ENCODE assay signal across 10 cellular contexts in the genomic region with DNA sequence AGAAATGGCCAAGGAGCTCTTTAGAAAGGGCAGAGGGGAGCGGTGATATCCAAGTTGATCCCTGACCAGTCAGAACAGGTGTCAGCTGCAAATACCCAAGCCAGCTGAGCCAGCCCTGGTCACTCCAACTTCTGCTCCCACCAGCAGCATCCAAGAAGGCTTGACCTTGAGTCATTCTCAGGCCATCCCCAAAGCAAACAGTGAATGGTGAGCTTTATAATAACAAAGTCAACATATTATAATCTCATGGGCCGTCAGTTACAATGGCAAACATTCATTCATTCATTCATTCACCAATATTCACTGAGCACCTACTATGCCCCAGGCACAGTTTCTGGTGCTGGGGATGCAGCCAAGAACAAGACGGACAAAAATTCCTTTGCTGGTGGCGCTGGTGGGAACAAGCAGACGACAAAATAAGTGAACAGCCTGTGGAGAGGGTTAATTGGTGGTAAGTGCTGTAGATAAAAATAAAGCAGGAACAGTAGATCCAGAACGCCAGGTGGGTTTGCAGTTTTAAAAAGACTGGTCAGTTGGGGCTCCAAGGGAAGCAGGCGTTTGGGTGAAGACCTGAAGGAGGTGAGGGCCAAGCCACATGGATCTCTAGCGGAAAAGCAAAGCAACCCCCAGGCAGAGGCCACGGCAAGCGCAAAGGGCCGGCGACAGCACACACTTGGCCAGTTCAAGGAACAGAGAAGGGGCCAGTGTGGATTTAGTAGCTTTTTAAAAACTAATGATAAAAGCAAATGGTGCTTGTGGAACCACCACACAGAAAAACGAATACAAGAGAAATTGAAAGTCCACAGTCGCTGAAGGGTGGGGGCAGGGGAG.
A peak's percentile ranks its signal among the peaks of the same experiment; 100 is the strongest.
DNase-seq lines count a peak whose midpoint lies in the region; ATAC-seq and TF ChIP-seq lines count a peak whose summit lies in the region.
"Had no signal": no experiment of that assay in that cellular context is flagged by ENCODE, and none has a peak within 500 bp of the region (broad histone marks: within the 10 kb centered on the region; RNA-seq: fewer than 3 reads in every experiment).

No MANE protein-coding gene starts in this region.

- no peaks in the 10 kb centered on the region for H3K27me3 ChIP-seq in right atrium auricular region
- H3K27me3 ChIP-seq in rectal smooth muscle tissue (ENCODE audit: control insufficient read depth, insufficient read depth, low read length): no peaks in the 10 kb centered on the region
- H3K27me3 ChIP-seq: dorsolateral prefrontal cortex had no signal

- H3K9me3 ChIP-seq in right atrium auricular region: no peaks in the 10 kb centered on the region

- no peak overlapping the region for H3K9ac ChIP-seq in rectal smooth muscle tissue (ENCODE audit: low read length)

- TF ChIP-seq CTCF in natural killer cell (IDR thresholded peaks at IDR 0.05) (no peak), right atrium auricular region (IDR thresholded peaks at IDR 0.05) (no peak), type B pancreatic cell (conservative IDR thresholded peaks at IDR 0.05) (no peak)

- no peaks in the 10 kb centered on the region for H3K9me3 Mint-ChIP-seq in natural killer cell treated with Interleukin-12 subunit alpha and Interleukin-12 subunit beta and Interleukin-15 and Interleukin-18, amount 100 ng/mL, for 72 hours
- H3K9me3 Mint-ChIP-seq in natural killer cell (no peaks in the 10 kb centered on the region), type B pancreatic cell (no peaks in the 10 kb centered on the region)
- H3K9me3 Mint-ChIP-seq: WTC11 had no signal

- peak overlapping the region; percentile 56 to 74 for H3K27ac Mint-ChIP-seq in natural killer cell treated with Interleukin-12 subunit alpha and Interleukin-12 subunit beta and Interleukin-15 and Interleukin-18, amount 100 ng/mL, for 72 hours
- no peak overlapping the region for H3K27ac Mint-ChIP-seq in natural killer cell
- H3K27ac Mint-ChIP-seq in type B pancreatic cell: no peak overlapping the region
- H3K27ac Mint-ChIP-seq: WTC11 had no signal

- H3K36me3 Mint-ChIP-seq in natural killer cell treated with Interleukin-12 subunit alpha and Interleukin-12 subunit beta and Interleukin-15 and Interleukin-18, amount 100 ng/mL, for 72 hours: no peaks in the 10 kb centered on the region
- H3K36me3 Mint-ChIP-seq in natural killer cell (no peaks in the 10 kb centered on the region), type B pancreatic cell (no peaks in the 10 kb centered on the region)
- H3K36me3 Mint-ChIP-seq: WTC11 had no signal

- peak overlapping the region; percentile 5 to 35 for H3K4me3 ChIP-seq in right atrium auricular region
- H3K4me3 ChIP-seq in rectal smooth muscle tissue (ENCODE audit: low read length): no peak overlapping the region
- H3K4me3 ChIP-seq: dorsolateral prefrontal cortex had no signal

- H3K4me3 Mint-ChIP-seq in natural killer cell treated with Interleukin-12 subunit alpha and Interleukin-12 subunit beta and Interleukin-15 and Interleukin-18, amount 100 ng/mL, for 72 hours: no peak overlapping the region
- no peak overlapping the region for H3K4me3 Mint-ChIP-seq in natural killer cell
- no peak overlapping the region for H3K4me3 Mint-ChIP-seq in type B pancreatic cell
- H3K4me3 Mint-ChIP-seq: WTC11 had no signal

- no peaks in the 10 kb centered on the region for H3K36me3 ChIP-seq in right atrium auricular region
- no peaks in the 10 kb centered on the region for H3K36me3 ChIP-seq in rectal smooth muscle tissue (ENCODE audit: control insufficient read depth, insufficient read depth, low read length)

- peak overlapping the region; percentile 85 to 87 for H3K27ac ChIP-seq in right atrium auricular region
- peak overlapping the region; percentile 68 for H3K27ac ChIP-seq in rectal smooth muscle tissue (ENCODE audit: low read depth, low read length)

- ATAC-seq in natural killer cell treated with Interleukin-12 subunit alpha and Interleukin-12 subunit beta and Interleukin-15 and Interleukin-18, amount 100 ng/mL, for 72 hours: no peak
- ATAC-seq in natural killer cell (no peak), GM21825 (IDR thresholded peaks at IDR 0.05; ENCODE audit: unreplicated experiment) (no peak), SK-N-SH treated with all-trans-retinoic acid at 6 μM for 48 hours (no peak)
- ATAC-seq: WTC11 had no signal

- peaks cover 0 to 30% of the 10 kb centered on the region in 2 donors for H3K4me1 ChIP-seq in right atrium auricular region
- peaks cover 11% of the 10 kb centered on the region for H3K4me1 ChIP-seq in rectal smooth muscle tissue (ENCODE audit: control insufficient read depth, insufficient read depth, low read length)

- no peak for DNase-seq in natural killer cell treated with Interleukin-12 subunit alpha and Interleukin-12 subunit beta and Interleukin-15 and Interleukin-18, amount 100 ng/mL, for 72 hours (ENCODE audit: low spot score)
- no peak for DNase-seq in natural killer cell
- DNase-seq in right atrium auricular region (ENCODE audit: low spot score): no peak
- DNase-seq in NCI-H2171 (lab: John Stamatoyannopoulos, UW): no peak
- DNase-seq in type B pancreatic cell (ENCODE audit: extremely low spot score, unreplicated experiment): no peak

- peaks cover 62 to 64% of the 10 kb centered on the region in 2 donors for H3K4me1 Mint-ChIP-seq in natural killer cell treated with Interleukin-12 subunit alpha and Interleukin-12 subunit beta and Interleukin-15 and Interleukin-18, amount 100 ng/mL, for 72 hours (ENCODE audit: low read depth in 2 of 2)
- H3K4me1 Mint-ChIP-seq in natural killer cell: peaks cover 41 to 64% of the 10 kb centered on the region in 2 donors
- H3K4me1 Mint-ChIP-seq in type B pancreatic cell (ENCODE audit: unreplicated experiment): peaks cover 51% of the 10 kb centered on the region

- H3K27me3 Mint-ChIP-seq in natural killer cell treated with Interleukin-12 subunit alpha and Interleukin-12 subunit beta and Interleukin-15 and Interleukin-18, amount 100 ng/mL, for 72 hours: peaks cover 15 to 16% of the 10 kb centered on the region in 2 donors
- peaks cover 31 to 36% of the 10 kb centered on the region in 2 donors for H3K27me3 Mint-ChIP-seq in natural killer cell (ENCODE audit: low read depth in 2 of 2)
- H3K27me3 Mint-ChIP-seq in type B pancreatic cell: no peaks in the 10 kb centered on the region

- intact Hi-C loops in natural killer cell (cut with micrococcal nuclease): no loop called here

TF ChIP-seq in SK-N-SH treated with all-trans-retinoic acid at 6 μM for 48 hours, 23 proteins besides CTCF, POLR2A, EP300 and RAD21:
- TF ChIP-seq ARNTL (CRISPR knock-in tag; IDR thresholded peaks at IDR 0.05; ENCODE audit: borderline replicate concordance, low read depth) (no peak), OSR1 (CRISPR knock-in tag; IDR thresholded peaks at IDR 0.05) (no peak), ZNF70 (CRISPR knock-in tag; IDR thresholded peaks at IDR 0.05) (no peak), ZNF8 (CRISPR knock-in tag; IDR thresholded peaks at IDR 0.05) (no peak)
- TF ChIP-seq, protein P1, sequence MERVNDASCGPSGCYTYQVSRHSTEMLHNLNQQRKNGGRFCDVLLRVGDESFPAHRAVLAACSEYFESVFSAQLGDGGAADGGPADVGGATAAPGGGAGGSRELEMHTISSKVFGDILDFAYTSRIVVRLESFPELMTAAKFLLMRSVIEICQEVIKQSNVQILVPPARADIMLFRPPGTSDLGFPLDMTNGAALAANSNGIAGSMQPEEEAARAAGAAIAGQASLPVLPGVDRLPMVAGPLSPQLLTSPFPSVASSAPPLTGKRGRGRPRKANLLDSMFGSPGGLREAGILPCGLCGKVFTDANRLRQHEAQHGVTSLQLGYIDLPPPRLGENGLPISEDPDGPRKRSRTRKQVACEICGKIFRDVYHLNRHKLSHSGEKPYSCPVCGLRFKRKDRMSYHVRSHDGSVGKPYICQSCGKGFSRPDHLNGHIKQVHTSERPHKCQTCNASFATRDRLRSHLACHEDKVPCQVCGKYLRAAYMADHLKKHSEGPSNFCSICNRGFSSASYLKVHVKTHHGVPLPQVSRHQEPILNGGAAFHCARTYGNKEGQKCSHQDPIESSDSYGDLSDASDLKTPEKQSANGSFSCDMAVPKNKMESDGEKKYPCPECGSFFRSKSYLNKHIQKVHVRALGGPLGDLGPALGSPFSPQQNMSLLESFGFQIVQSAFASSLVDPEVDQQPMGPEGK (CRISPR knock-in tag; IDR thresholded peaks at IDR 0.05; ENCODE audit: borderline replicate concordance): no peak

Comparison
In these comparisons a context has a peak if more than half of its experiments do, and no peak if none do; other contexts are left out.
1. H3K27ac Mint-ChIP-seq: peak in natural killer cell treated with Interleukin-12 subunit alpha and Interleukin-12 subunit beta and Interleukin-15 and Interleukin-18, amount 100 ng/mL, for 72 hours (2 of 2); none in natural killer cell (0 of 2) and type B pancreatic cell (single experiment).